8 cellular contexts compared by ENCODE assay signal in the genomic region with DNA sequence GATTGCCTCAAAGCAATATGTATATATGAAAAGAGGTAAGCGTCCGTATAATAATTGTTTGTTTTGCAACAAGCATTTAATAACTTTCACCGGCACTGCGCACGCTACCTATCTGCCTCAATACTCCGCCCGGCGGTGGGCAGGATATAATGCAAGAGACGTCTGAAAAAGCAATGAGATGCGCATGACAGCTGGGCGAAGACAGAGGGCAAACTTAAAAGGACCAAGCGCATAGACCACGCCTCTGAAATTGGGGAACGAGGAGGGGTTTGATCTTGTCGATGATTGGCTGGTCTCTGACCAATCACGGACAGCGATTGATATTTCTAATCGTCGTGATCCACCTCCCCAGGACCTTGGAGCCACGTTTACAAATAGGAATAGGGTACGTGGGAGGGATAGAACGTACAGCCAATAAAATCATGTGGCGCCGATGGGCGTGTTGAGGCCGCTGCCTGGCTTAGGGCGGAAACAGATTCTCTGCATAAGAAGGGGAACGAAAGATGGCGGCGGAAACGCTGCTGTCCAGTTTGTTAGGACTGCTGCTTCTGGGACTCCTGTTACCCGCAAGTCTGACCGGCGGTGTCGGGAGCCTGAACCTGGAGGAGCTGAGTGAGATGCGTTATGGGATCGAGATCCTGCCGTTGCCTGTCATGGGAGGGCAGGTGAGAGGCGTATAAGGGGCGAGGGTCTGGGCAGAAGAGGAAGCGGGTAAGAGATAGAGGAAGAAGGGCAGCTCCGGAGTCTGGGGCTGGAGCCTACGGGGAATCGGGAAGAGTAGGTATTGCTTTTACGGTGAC. TPM values are rescaled to one million over a fixed set of nuclear protein-coding genes. Genes with fewer than 3 reads are reported as not detected.
DNase-seq lines count a peak whose midpoint lies in the region; ATAC-seq and TF ChIP-seq lines count a peak whose summit lies in the region.

A gene with protein sequence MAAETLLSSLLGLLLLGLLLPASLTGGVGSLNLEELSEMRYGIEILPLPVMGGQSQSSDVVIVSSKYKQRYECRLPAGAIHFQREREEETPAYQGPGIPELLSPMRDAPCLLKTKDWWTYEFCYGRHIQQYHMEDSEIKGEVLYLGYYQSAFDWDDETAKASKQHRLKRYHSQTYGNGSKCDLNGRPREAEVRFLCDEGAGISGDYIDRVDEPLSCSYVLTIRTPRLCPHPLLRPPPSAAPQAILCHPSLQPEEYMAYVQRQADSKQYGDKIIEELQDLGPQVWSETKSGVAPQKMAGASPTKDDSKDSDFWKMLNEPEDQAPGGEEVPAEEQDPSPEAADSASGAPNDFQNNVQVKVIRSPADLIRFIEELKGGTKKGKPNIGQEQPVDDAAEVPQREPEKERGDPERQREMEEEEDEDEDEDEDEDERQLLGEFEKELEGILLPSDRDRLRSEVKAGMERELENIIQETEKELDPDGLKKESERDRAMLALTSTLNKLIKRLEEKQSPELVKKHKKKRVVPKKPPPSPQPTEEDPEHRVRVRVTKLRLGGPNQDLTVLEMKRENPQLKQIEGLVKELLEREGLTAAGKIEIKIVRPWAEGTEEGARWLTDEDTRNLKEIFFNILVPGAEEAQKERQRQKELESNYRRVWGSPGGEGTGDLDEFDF (plus strand): TSS at position 474 of the 800 bp plus-strand sequence. CDS start 30 bp downstream, at position 504.

- POLR2A ChIA-PET in BJ (lab: Charles Lee) = no interaction called here

- TF ChIP-seq POLR2A in GM19193 (IDR thresholded peaks at IDR 0.05; ENCODE audit: extremely low read depth, insufficient read depth, insufficient read length) = peak; percentile 98

- CTCF ChIA-PET in BJ (lab: Yijun Ruan, JAX) = interaction anchor here (0.6 to 2.8 kb wide), 10 partner anchors 9 to 118 kb away, joined by 3 to 17 read pairs (median 5); a partner anchor contains a TSS

- peak; percentile 100 for DNase-seq in BJ (ENCODE audit: low read depth)
- DNase-seq in NCI-H510A (lab: John Stamatoyannopoulos, UW) = peak; percentile 99
- peak; percentile 86 to 88 for DNase-seq in activated CD4-positive, alpha-beta T cell treated with anti-CD3 and anti-CD28 coated beads for 24 hours (ENCODE audit: low read depth in 2 of 2)
- peak; percentile 100 for DNase-seq in kidney tubule cell (ENCODE audit: low spot score)
- DNase-seq in stimulated activated CD4-positive, alpha-beta T cell treated with anti-CD3 and anti-CD28 coated beads, Interleukin-1b, Interleukin-23, amount 100 ng/mL, for 24 hours (ENCODE audit: low read depth in 4 of 4, low spot score in 1 of 4) = peak; percentile 77 to 90 (median 82)

- TF ChIP-seq CTCF in BJ (IDR thresholded peaks at IDR 0.05; ENCODE audit: insufficient read depth, low read depth, low read length) = peak; percentile 83

- H3K36me3 ChIP-seq in BJ (ENCODE audit: control insufficient read depth, insufficient read depth, low read length) = peaks cover 11% of the 10 kb centered on the region

- H3K27ac ChIP-seq in cingulate gyrus (ENCODE audit: low read depth, low read length) = peak within 1 kb of the TSS; percentile 63

- peak; percentile 99 for ATAC-seq in HG03439 (IDR thresholded peaks at IDR 0.05; ENCODE audit: unreplicated experiment)

- no peaks in the 10 kb centered on the region for H3K27me3 ChIP-seq in BJ (ENCODE audit: control insufficient read depth, insufficient read depth, low read length)

- H3K4me3 ChIP-seq in BJ (ENCODE audit: low read depth, low read length) = peak within 1 kb of the TSS; percentile 85

RNA-seq across cellular contexts. Expression of the gene that starts here (rescaled TPM):
- polyA plus RNA-seq in BJ (2011; rRNA removed) = 312 and 415 TPM in 2 replicates
- 66.9 and 68.3 TPM in 2 replicates for polyA minus RNA-seq in BJ (2011; rRNA and poly(A)+ RNA removed)

Comparison
In these comparisons a context has a peak if more than half of its experiments do, and no peak if none do; other contexts are left out.
1. Peak in every context shown above with its lines: DNase-seq, ATAC-seq, H3K4me3 ChIP-seq and H3K27ac ChIP-seq.